In the genomic region with DNA sequence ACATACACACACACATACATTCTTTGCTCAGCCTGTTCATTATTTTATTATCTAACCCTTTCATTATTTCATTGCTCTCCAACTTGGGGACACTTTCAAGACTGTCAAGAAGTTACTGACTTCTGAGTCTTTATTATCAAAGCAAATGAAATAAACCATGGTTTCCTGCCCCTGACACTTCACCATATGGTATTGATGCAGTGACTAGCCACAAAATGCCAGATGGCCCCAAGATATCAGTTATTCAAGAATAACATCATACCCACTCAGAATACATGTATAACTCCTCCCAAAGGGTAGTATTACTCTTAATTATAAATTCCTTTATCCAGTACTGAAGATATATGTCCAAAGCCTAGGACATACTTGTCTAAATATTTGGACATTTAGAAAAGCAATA, we compare ENCODE assay signal across 1 cellular context.
TF ChIP-seq lines count a peak whose summit lies in the region.

No MANE protein-coding gene starts in this region.

TF ChIP-seq in GM12878, 131 proteins besides CTCF, POLR2A, EP300 and RAD21 (continued from another document):
- TF ChIP-seq, protein P1, sequence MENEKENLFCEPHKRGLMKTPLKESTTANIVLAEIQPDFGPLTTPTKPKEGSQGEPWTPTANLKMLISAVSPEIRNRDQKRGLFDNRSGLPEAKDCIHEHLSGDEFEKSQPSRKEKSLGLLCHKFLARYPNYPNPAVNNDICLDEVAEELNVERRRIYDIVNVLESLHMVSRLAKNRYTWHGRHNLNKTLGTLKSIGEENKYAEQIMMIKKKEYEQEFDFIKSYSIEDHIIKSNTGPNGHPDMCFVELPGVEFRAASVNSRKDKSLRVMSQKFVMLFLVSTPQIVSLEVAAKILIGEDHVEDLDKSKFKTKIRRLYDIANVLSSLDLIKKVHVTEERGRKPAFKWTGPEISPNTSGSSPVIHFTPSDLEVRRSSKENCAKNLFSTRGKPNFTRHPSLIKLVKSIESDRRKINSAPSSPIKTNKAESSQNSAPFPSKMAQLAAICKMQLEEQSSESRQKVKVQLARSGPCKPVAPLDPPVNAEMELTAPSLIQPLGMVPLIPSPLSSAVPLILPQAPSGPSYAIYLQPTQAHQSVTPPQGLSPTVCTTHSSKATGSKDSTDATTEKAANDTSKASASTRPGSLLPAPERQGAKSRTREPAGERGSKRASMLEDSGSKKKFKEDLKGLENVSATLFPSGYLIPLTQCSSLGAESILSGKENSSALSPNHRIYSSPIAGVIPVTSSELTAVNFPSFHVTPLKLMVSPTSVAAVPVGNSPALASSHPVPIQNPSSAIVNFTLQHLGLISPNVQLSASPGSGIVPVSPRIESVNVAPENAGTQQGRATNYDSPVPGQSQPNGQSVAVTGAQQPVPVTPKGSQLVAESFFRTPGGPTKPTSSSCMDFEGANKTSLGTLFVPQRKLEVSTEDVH (IDR thresholded peaks at IDR 0.05; ENCODE audit: low read depth, partially characterized antibody) = no peak
- no peak for TF ChIP-seq YBX1 (IDR thresholded peaks at IDR 0.05)
- no peak for TF ChIP-seq TAF1 (IDR thresholded peaks at IDR 0.05; ENCODE audit: borderline replicate concordance, low read depth, low read length)
- no peak for TF ChIP-seq JUND (IDR thresholded peaks at IDR 0.05; ENCODE audit: low read depth, low read length)
- no peak for TF ChIP-seq FOXM1 (IDR thresholded peaks at IDR 0.05; ENCODE audit: low read depth, low read length)
- TF ChIP-seq CEBPZ (IDR thresholded peaks at IDR 0.05; ENCODE audit: low read depth, low read length) = no peak
- TF ChIP-seq SRF (IDR thresholded peaks at IDR 0.05; ENCODE audit: low read depth in 2 of 2, low read length in 2 of 2) = no peak
- TF ChIP-seq HDGF (IDR thresholded peaks at IDR 0.05) = no peak
- TF ChIP-seq BACH1 (IDR thresholded peaks at IDR 0.05; ENCODE audit: borderline replicate concordance) = no peak
- no peak for TF ChIP-seq ZNF217 (IDR thresholded peaks at IDR 0.05)
- no peak for TF ChIP-seq RAD51 (IDR thresholded peaks at IDR 0.05)
TF ChIP-seq in GM12878: peak in this region for 0.
